Comparison of ENCODE assay signal across 31 cellular contexts in genomic region chr20:22384978-22385377, GRCh38.
"Had no signal": no experiment of that assay in that cellular context is flagged by ENCODE, and none has a peak within 500 bp of the region (broad histone marks: within the 10 kb centered on the region; RNA-seq: fewer than 3 reads in every experiment).

No MANE protein-coding gene starts in this region.

- H3K27ac ChIP-seq: ascending aorta, cardiac muscle cell, colonic mucosa, WERI-Rb-1 had no signal

- H3K9me3 ChIP-seq: ascending aorta, colonic mucosa had no signal

- FAIRE-seq: bronchial epithelial cell had no signal

- ATAC-seq: activated CD4-positive, alpha-beta T cell treated with anti-CD3 and anti-CD28 coated beads for 36 hours; activated CD4-positive, CD25-positive, alpha-beta regulatory T cell treated with anti-CD3 and anti-CD28 coated beads, Interleukin-2, amount 50 U/mL, for 24 hours; activated CD8-positive, alpha-beta memory T cell treated with anti-CD3 and anti-CD28 coated beads, Interleukin-2, amount 10 ng/mL, durations not matched to agents 7 days and 5 days; activated CD8-positive, alpha-beta T cell treated with anti-CD3 and anti-CD28 coated beads, Interleukin-2, amount 10 ng/mL, durations not matched to agents 7 days and 5 days; activated naive CD8-positive, alpha-beta T cell treated with anti-CD3 and anti-CD28 coated beads, Interleukin-2, amount 50 U/mL, for 24 hours had no signal

- H3K4me3 ChIP-seq: ascending aorta, cardiac muscle cell, colonic mucosa had no signal

- H3K4me1 ChIP-seq: ascending aorta, colonic mucosa had no signal

- H3K27me3 ChIP-seq: ascending aorta, colonic mucosa had no signal

- DNase-seq: activated CD4-positive, alpha-beta memory T cell treated with anti-CD3 and anti-CD28 coated beads, Interleukin-2, amount 10 ng/mL, durations not matched to agents 7 days and 5 days; activated CD4-positive, alpha-beta T cell treated with anti-CD3 and anti-CD28 coated beads for 1 hour; activated CD4-positive, alpha-beta T cell treated with anti-CD3 and anti-CD28 coated beads for 36 hours; activated CD4-positive, alpha-beta T cell treated with anti-CD3 and anti-CD28 coated beads for 48 hours; activated CD4-positive, alpha-beta T cell treated with anti-CD3 and anti-CD28 coated beads, Interleukin-2, amount 10 ng/mL, durations not matched to agents 7 days and 5 days; activated CD4-positive, alpha-beta T cell treated with anti-CD3 and anti-CD28 coated beads, Interleukin-2, amount 50 U/mL, for 48 hours; activated CD4-positive, CD25-positive, alpha-beta regulatory T cell; activated CD8-positive, alpha-beta memory T cell treated with anti-CD3 and anti-CD28 coated beads for 24 hours; activated CD8-positive, alpha-beta memory T cell treated with anti-CD3 and anti-CD28 coated beads, Interleukin-2, amount 10 ng/mL, durations not matched to agents 7 days and 5 days; activated CD8-positive, alpha-beta memory T cell treated with anti-CD3 and anti-CD28 coated beads, Interleukin-2, amount 50 U/mL, for 48 hours; activated CD8-positive, alpha-beta T cell treated with anti-CD3 and anti-CD28 coated beads, Interleukin-2, amount 10 ng/mL, durations not matched to agents 7 days and 5 days; activated effector memory CD4-positive, alpha-beta T cell treated with Interleukin-2 at 50 U/mL for 16 hours; activated gamma-delta T cell; activated naive CD4-positive, alpha-beta T cell treated with anti-CD3 and anti-CD28 coated beads, Interleukin-2, amount 10 ng/mL, durations not matched to agents 7 days and 5 days; activated naive CD4-positive, alpha-beta T cell treated with Interleukin-2 at 50 U/mL for 16 hours; activated naive CD8-positive, alpha-beta T cell treated with anti-CD3 and anti-CD28 coated beads, Interleukin-2, amount 10 ng/mL, durations not matched to agents 7 days and 5 days; activated naive CD8-positive, alpha-beta T cell treated with anti-CD3 and anti-CD28 coated beads, Interleukin-2, amount 50 U/mL, for 24 hours; activated T-cell treated with anti-CD3 and anti-CD28 coated beads, Interleukin-2, amount 50 U/mL, for 24 hours; activated T-cell treated with anti-CD3 and anti-CD28 coated beads, Interleukin-2, amount 50 U/mL, for 48 hours; amygdala; anterior cingulate cortex; caudate nucleus; cerebellar nuclear complex; colonic mucosa; T-helper 2 cell; T-helper 9 cell; WERI-Rb-1 had no signal

- H3K36me3 ChIP-seq: ascending aorta, cardiac muscle cell, colonic mucosa, WERI-Rb-1 had no signal
